Comparison of ENCODE assay signal across 1 cellular context in genomic region chr10:31318854-31319601, GRCh38.
TF ChIP-seq lines count a peak whose summit lies in the region.

ZEB1 (plus strand) TSS chr10:31319216; CDS start chr10:31319235, 19 bp downstream.

TF ChIP-seq in HepG2, 621 proteins besides CTCF, POLR2A, EP300 and RAD21 (continued from another document and continues in another):
- TF ChIP-seq, protein P1, sequence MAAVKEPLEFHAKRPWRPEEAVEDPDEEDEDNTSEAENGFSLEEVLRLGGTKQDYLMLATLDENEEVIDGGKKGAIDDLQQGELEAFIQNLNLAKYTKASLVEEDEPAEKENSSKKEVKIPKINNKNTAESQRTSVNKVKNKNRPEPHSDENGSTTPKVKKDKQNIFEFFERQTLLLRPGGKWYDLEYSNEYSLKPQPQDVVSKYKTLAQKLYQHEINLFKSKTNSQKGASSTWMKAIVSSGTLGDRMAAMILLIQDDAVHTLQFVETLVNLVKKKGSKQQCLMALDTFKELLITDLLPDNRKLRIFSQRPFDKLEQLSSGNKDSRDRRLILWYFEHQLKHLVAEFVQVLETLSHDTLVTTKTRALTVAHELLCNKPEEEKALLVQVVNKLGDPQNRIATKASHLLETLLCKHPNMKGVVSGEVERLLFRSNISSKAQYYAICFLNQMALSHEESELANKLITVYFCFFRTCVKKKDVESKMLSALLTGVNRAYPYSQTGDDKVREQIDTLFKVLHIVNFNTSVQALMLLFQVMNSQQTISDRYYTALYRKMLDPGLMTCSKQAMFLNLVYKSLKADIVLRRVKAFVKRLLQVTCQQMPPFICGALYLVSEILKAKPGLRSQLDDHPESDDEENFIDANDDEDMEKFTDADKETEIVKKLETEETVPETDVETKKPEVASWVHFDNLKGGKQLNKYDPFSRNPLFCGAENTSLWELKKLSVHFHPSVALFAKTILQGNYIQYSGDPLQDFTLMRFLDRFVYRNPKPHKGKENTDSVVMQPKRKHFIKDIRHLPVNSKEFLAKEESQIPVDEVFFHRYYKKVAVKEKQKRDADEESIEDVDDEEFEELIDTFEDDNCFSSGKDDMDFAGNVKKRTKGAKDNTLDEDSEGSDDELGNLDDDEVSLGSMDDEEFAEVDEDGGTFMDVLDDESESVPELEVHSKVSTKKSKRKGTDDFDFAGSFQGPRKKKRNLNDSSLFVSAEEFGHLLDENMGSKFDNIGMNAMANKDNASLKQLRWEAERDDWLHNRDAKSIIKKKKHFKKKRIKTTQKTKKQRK (IDR thresholded peaks at IDR 0.05; ENCODE audit: low read length), result no peak
- TF ChIP-seq GLI4 (CRISPR knock-in tag; IDR thresholded peaks at IDR 0.05; ENCODE audit: borderline replicate concordance) (no peak), ZFP62 (CRISPR knock-in tag; IDR thresholded peaks at IDR 0.05) (no peak), TEAD2 (CRISPR knock-in tag; IDR thresholded peaks at IDR 0.05) (no peak), SETDB1 (CRISPR knock-in tag; IDR thresholded peaks at IDR 0.05; ENCODE audit: borderline replicate concordance) (no peak), SMAD3 (CRISPR knock-in tag; IDR thresholded peaks at IDR 0.05) (no peak), ZSCAN21 (CRISPR knock-in tag; IDR thresholded peaks at IDR 0.05; ENCODE audit: borderline replicate concordance) (no peak), AHR (CRISPR knock-in tag; IDR thresholded peaks at IDR 0.05) (no peak), ELF1 (CRISPR knock-in tag; IDR thresholded peaks at IDR 0.05) (no peak), MIER3 (CRISPR knock-in tag; IDR thresholded peaks at IDR 0.05; ENCODE audit: borderline replicate concordance) (no peak; the same call in 1 of the 2 replicates), SYNCRIP (IDR thresholded peaks at IDR 0.05; ENCODE audit: insufficient read depth, low read depth, low read length) (no peak), PRDM4 (CRISPR knock-in tag; IDR thresholded peaks at IDR 0.05; ENCODE audit: borderline replicate concordance) (no peak), POLR2G (IDR thresholded peaks at IDR 0.05; ENCODE audit: low read depth, low read length) (peak; percentile 43; the same call in 1 of the 2 replicates), FLYWCH1 (CRISPR knock-in tag; IDR thresholded peaks at IDR 0.05) (no peak), ZNF101 (CRISPR knock-in tag; IDR thresholded peaks at IDR 0.05; ENCODE audit: borderline replicate concordance, low read depth) (no peak), ZNF12 (CRISPR knock-in tag; IDR thresholded peaks at IDR 0.05) (no peak), SP1 (IDR thresholded peaks at IDR 0.05) (no peak), SP1 (CRISPR knock-in tag; IDR thresholded peaks at IDR 0.05) (0 out of 2 replicates have a peak, but pooled peaks have one; percentile 17), ZNF891 (CRISPR knock-in tag; IDR thresholded peaks at IDR 0.05) (no peak), ZNF777 (CRISPR knock-in tag; IDR thresholded peaks at IDR 0.05) (peak; percentile 37; the same call in 1 of the 2 replicates), HDAC1 (CRISPR knock-in tag; IDR thresholded peaks at IDR 0.05) (peak; percentile 19; the same call in 1 of the 2 replicates), HDAC2 (CRISPR knock-in tag; IDR thresholded peaks at IDR 0.05) (0 out of 2 replicates have a peak, but pooled peaks have one; percentile 11), DR1 (CRISPR knock-in tag; IDR thresholded peaks at IDR 0.05) (no peak), TAF15 (IDR thresholded peaks at IDR 0.05; ENCODE audit: low read depth, low read length, poor library complexity, severe bottlenecking) (no peak), ZNF749 (CRISPR knock-in tag; IDR thresholded peaks at IDR 0.05; ENCODE audit: borderline replicate concordance) (no peak), ZNF850 (CRISPR knock-in tag; conservative IDR thresholded peaks at IDR 0.05) (no peak), ZNF652 (CRISPR knock-in tag; IDR thresholded peaks at IDR 0.05; ENCODE audit: borderline replicate concordance, low read depth) (no peak), ZNF839 (CRISPR knock-in tag; IDR thresholded peaks at IDR 0.05; ENCODE audit: borderline replicate concordance) (no peak), HNRNPH1 (optimal IDR thresholded peaks at IDR 0.05; ENCODE audit: low read depth, low read length) (no peak), ZNF24 (IDR thresholded peaks at IDR 0.05) (no peak), STAT5B (CRISPR knock-in tag; IDR thresholded peaks at IDR 0.05) (no peak), MLXIP (CRISPR knock-in tag; IDR thresholded peaks at IDR 0.05; ENCODE audit: borderline replicate concordance) (no peak), HNF4G (IDR thresholded peaks at IDR 0.05; ENCODE audit: borderline replicate concordance, low read depth, low read length) (no peak), HNF4G (CRISPR knock-in tag; IDR thresholded peaks at IDR 0.05; ENCODE audit: borderline replicate concordance, low read depth) (no peak), RORA (CRISPR knock-in tag; IDR thresholded peaks at IDR 0.05) (no peak), XBP1 (CRISPR knock-in tag; IDR thresholded peaks at IDR 0.05) (no peak), SNRNP70 (IDR thresholded peaks at IDR 0.05; ENCODE audit: low read depth, low read length) (no peak), CREBL2 (CRISPR knock-in tag; IDR thresholded peaks at IDR 0.05; ENCODE audit: borderline replicate concordance) (no peak), ZNF143 (CRISPR knock-in tag; IDR thresholded peaks at IDR 0.05) (no peak), CBFB (CRISPR knock-in tag; IDR thresholded peaks at IDR 0.05) (no peak)
- TF ChIP-seq, protein P2, sequence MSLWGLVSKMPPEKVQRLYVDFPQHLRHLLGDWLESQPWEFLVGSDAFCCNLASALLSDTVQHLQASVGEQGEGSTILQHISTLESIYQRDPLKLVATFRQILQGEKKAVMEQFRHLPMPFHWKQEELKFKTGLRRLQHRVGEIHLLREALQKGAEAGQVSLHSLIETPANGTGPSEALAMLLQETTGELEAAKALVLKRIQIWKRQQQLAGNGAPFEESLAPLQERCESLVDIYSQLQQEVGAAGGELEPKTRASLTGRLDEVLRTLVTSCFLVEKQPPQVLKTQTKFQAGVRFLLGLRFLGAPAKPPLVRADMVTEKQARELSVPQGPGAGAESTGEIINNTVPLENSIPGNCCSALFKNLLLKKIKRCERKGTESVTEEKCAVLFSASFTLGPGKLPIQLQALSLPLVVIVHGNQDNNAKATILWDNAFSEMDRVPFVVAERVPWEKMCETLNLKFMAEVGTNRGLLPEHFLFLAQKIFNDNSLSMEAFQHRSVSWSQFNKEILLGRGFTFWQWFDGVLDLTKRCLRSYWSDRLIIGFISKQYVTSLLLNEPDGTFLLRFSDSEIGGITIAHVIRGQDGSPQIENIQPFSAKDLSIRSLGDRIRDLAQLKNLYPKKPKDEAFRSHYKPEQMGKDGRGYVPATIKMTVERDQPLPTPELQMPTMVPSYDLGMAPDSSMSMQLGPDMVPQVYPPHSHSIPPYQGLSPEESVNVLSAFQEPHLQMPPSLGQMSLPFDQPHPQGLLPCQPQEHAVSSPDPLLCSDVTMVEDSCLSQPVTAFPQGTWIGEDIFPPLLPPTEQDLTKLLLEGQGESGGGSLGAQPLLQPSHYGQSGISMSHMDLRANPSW (CRISPR knock-in tag; IDR thresholded peaks at IDR 0.05; ENCODE audit: borderline replicate concordance), result no peak
- TF ChIP-seq, protein P3, sequence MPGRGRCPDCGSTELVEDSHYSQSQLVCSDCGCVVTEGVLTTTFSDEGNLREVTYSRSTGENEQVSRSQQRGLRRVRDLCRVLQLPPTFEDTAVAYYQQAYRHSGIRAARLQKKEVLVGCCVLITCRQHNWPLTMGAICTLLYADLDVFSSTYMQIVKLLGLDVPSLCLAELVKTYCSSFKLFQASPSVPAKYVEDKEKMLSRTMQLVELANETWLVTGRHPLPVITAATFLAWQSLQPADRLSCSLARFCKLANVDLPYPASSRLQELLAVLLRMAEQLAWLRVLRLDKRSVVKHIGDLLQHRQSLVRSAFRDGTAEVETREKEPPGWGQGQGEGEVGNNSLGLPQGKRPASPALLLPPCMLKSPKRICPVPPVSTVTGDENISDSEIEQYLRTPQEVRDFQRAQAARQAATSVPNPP (CRISPR knock-in tag; IDR thresholded peaks at IDR 0.05), result no peak
- TF ChIP-seq, protein P4, sequence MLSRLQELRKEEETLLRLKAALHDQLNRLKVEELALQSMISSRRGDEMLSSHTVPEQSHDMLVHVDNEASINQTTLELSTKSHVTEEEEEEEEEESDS (CRISPR knock-in tag; IDR thresholded peaks at IDR 0.05; ENCODE audit: borderline replicate concordance), result no peak
- TF ChIP-seq, protein P5, sequence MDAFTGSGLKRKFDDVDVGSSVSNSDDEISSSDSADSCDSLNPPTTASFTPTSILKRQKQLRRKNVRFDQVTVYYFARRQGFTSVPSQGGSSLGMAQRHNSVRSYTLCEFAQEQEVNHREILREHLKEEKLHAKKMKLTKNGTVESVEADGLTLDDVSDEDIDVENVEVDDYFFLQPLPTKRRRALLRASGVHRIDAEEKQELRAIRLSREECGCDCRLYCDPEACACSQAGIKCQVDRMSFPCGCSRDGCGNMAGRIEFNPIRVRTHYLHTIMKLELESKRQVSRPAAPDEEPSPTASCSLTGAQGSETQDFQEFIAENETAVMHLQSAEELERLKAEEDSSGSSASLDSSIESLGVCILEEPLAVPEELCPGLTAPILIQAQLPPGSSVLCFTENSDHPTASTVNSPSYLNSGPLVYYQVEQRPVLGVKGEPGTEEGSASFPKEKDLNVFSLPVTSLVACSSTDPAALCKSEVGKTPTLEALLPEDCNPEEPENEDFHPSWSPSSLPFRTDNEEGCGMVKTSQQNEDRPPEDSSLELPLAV (CRISPR knock-in tag; conservative IDR thresholded peaks at IDR 0.05; ENCODE audit: low read depth), result no peak
- TF ChIP-seq, protein P6, sequence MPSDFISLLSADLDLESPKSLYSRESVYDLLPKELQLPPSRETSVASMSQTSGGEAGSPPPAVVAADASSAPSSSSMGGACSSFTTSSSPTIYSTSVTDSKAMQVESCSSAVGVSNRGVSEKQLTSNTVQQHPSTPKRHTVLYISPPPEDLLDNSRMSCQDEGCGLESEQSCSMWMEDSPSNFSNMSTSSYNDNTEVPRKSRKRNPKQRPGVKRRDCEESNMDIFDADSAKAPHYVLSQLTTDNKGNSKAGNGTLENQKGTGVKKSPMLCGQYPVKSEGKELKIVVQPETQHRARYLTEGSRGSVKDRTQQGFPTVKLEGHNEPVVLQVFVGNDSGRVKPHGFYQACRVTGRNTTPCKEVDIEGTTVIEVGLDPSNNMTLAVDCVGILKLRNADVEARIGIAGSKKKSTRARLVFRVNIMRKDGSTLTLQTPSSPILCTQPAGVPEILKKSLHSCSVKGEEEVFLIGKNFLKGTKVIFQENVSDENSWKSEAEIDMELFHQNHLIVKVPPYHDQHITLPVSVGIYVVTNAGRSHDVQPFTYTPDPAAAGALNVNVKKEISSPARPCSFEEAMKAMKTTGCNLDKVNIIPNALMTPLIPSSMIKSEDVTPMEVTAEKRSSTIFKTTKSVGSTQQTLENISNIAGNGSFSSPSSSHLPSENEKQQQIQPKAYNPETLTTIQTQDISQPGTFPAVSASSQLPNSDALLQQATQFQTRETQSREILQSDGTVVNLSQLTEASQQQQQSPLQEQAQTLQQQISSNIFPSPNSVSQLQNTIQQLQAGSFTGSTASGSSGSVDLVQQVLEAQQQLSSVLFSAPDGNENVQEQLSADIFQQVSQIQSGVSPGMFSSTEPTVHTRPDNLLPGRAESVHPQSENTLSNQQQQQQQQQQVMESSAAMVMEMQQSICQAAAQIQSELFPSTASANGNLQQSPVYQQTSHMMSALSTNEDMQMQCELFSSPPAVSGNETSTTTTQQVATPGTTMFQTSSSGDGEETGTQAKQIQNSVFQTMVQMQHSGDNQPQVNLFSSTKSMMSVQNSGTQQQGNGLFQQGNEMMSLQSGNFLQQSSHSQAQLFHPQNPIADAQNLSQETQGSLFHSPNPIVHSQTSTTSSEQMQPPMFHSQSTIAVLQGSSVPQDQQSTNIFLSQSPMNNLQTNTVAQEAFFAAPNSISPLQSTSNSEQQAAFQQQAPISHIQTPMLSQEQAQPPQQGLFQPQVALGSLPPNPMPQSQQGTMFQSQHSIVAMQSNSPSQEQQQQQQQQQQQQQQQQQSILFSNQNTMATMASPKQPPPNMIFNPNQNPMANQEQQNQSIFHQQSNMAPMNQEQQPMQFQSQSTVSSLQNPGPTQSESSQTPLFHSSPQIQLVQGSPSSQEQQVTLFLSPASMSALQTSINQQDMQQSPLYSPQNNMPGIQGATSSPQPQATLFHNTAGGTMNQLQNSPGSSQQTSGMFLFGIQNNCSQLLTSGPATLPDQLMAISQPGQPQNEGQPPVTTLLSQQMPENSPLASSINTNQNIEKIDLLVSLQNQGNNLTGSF (CRISPR knock-in tag; IDR thresholded peaks at IDR 0.05), result no peak
